Comparison of ENCODE assay signal across 14 cellular contexts in the genomic region with DNA sequence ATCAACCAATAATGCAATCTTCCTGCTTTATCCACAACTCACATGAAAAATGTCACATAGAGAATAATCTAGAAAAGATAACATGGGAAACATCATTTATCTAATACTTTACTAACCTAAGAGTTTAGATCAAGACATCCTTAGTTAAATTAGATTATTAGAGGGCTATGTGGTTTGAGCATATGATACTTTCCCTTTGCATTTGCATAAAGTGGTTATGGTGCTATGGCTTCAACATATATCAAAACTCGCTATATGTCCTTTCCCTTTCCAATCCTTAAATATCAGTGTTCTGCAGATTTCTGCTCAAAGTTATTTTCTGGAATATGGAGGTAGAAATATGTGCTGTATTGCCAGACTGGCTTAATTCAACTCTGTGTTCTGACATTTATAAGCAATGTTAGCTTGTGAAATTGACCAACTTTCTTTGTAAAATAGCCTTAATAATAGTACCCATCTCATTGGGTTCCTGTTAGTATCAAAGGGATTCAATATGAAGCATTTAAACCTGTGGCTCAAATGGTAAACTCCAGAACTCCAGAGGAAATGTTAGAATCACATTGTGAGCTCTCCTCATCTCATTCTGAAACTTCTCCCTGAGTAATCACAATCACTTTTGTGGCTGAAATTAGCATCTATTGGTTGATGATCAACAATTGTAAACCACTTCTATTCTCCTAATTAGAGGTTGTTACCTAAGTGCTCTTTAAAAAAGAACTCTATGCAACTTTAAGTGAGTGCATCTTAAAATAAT.
A peak's percentile ranks its signal among the peaks of the same experiment; 100 is the strongest.
DNase-seq lines count a peak whose midpoint lies in the region; ATAC-seq, FAIRE-seq and TF ChIP-seq lines count a peak whose summit lies in the region.
"Had no signal": no experiment of that assay in that cellular context is flagged by ENCODE, and none has a peak within 500 bp of the region (broad histone marks: within the 10 kb centered on the region; RNA-seq: fewer than 3 reads in every experiment).

No MANE protein-coding gene starts in this region.

- ATAC-seq in GM19035 (IDR thresholded peaks at IDR 0.05; ENCODE audit: unreplicated experiment) (peak; percentile 80), GM21619 (IDR thresholded peaks at IDR 0.05; ENCODE audit: unreplicated experiment) (peak; percentile 96), HG03045 (IDR thresholded peaks at IDR 0.05; ENCODE audit: unreplicated experiment) (peak; percentile 79)
- ATAC-seq: left lung, right cardiac atrium had no signal

- DNase-seq in amniotic stem cell (lab: John Stamatoyannopoulos, UW) (no peak), NCI-H187 treated with DMSO at 0.1 percent for 48 hours (lab: John Stamatoyannopoulos, UW) (no peak), NCI-H146 treated with DMSO at 0.1 percent for 48 hours (lab: John Stamatoyannopoulos, UW; ENCODE audit: unreplicated experiment) (no peak), GM12891 (ENCODE audit: insufficient read length, low spot score) (no peak)
- DNase-seq: activated naive CD4-positive, alpha-beta T cell treated with Interleukin-2 at 50 U/mL for 16 hours; left lung; right cardiac atrium; T1000 had no signal

- H3K9ac ChIP-seq in KMS-11: no peak overlapping the region

- H3K4me1 ChIP-seq in KMS-11 (ENCODE audit: low read depth, poor library complexity, severe bottlenecking): peaks cover 41% of the 10 kb centered on the region
- H3K4me1 ChIP-seq: left lung had no signal

- TF ChIP-seq CTCF in KMS-11 (conservative IDR thresholded peaks at IDR 0.05; ENCODE audit: low read depth, low read length): no peak

- no peak overlapping the region for H3K4me3 ChIP-seq in KMS-11 (IDR thresholded peaks at IDR 0.05; ENCODE audit: insufficient read depth, low read depth, low read length)
- H3K4me3 ChIP-seq: cardiac muscle cell, left lung had no signal

- H3K36me3 ChIP-seq in KMS-11 (ENCODE audit: insufficient read depth): no peaks in the 10 kb centered on the region
- H3K36me3 ChIP-seq: cardiac muscle cell, left lung had no signal

- H3K27me3 ChIP-seq in KMS-11 (ENCODE audit: insufficient read depth, low read depth): no peaks in the 10 kb centered on the region
- H3K27me3 ChIP-seq: cardiac muscle cell, left lung had no signal

- no peak overlapping the region for H3K27ac ChIP-seq in KMS-11
- H3K27ac ChIP-seq: C4-2B, cardiac muscle cell, left lung had no signal

- peak overlapping the region; percentile 11; the same call in 1 of the 2 replicates for H3K4me2 ChIP-seq in KMS-11

- H2AFZ ChIP-seq in KMS-11 (ENCODE audit: low read depth): no peak overlapping the region

- no peak for TF ChIP-seq POLR2A in GM12891 (IDR thresholded peaks at IDR 0.05; ENCODE audit: low read depth, low read length)

- H4K20me1 ChIP-seq in KMS-11 (ENCODE audit: insufficient read depth): no peaks in the 10 kb centered on the region

- no peak for FAIRE-seq in GM12891 (lab: Jason Lieb, UNC)

- H3K79me2 ChIP-seq in KMS-11 (ENCODE audit: insufficient read depth, low read depth): no peaks in the 10 kb centered on the region

TF ChIP-seq in GM12891, 5 proteins besides CTCF, POLR2A, EP300 and RAD21:
- TF ChIP-seq SPI1 (IDR thresholded peaks at IDR 0.05; ENCODE audit: low read depth, low read length) (no peak), PAX5 (IDR thresholded peaks at IDR 0.05; ENCODE audit: insufficient read depth, low read length, severe bottlenecking) (no peak), TAF1 (IDR thresholded peaks at IDR 0.05; ENCODE audit: low read depth, low read length) (no peak), POLR2AphosphoS5 (IDR thresholded peaks at IDR 0.05; ENCODE audit: low read depth, low read length) (no peak), POU2F2 (IDR thresholded peaks at IDR 0.05; ENCODE audit: low read depth, low read length) (no peak)
